22 cellular contexts compared by ENCODE assay signal in genomic region chr9:126671983-126672382, GRCh38. TPM values are rescaled to one million over a fixed set of nuclear protein-coding genes. Genes with fewer than 3 reads are reported as not detected.
DNase-seq lines count a peak whose midpoint lies in the region; ATAC-seq, FAIRE-seq and TF ChIP-seq lines count a peak whose summit lies in the region.
"Had no signal": no experiment of that assay in that cellular context is flagged by ENCODE, and none has a peak within 500 bp of the region (broad histone marks: within the 10 kb centered on the region; RNA-seq: fewer than 3 reads in every experiment).

No MANE protein-coding gene starts in this region.

- peaks cover 89% of the 10 kb centered on the region for H3K27me3 ChIP-seq in left ventricle myocardium inferior (ENCODE audit: low read depth)
- H3K27me3 ChIP-seq in K562 (ENCODE audit: control insufficient read depth in 2 of 2, insufficient read depth in 2 of 2, low read length in 2 of 2): peaks cover 28 to 86% of the 10 kb centered on the region in 2 experiments; a peak in 4 of 5 replicates

- DNase-seq in left ventricle myocardium inferior (no peak), left ventricle myocardium superior (no peak), K562 (ENCODE audit: extremely low read depth in 1 of 4, low spot score in 3 of 4) (no peak), NCI-H2081 treated with DMSO at 0.1 percent for 48 hours (lab: John Stamatoyannopoulos, UW) (no peak)
- no peak for DNase-seq in activated CD8-positive, alpha-beta memory T cell treated with anti-CD3 and anti-CD28 coated beads, Interleukin-2, amount 50 U/mL, for 4 hours
- DNase-seq in stimulated activated CD8-positive, alpha-beta memory T cell treated with anti-CD3 and anti-CD28 coated beads, Interleukin-4, amount 100 ng/mL, for 48 hours: no peak
- DNase-seq: 8988T, Calu3, GF-D8, HFFc6, IMR-90, MM.1S, NCI-H2029, NCI-H526 treated with DMSO at 0.1 percent for 48 hours had no signal

- no peak for FAIRE-seq in K562 (lab: Jason Lieb, UNC)
- FAIRE-seq: GM12891 had no signal

- no peaks in the 10 kb centered on the region for H3K9me1 ChIP-seq in K562 (ENCODE audit: control insufficient read depth, insufficient read depth, low read length)

- no TSS peak for BruUV-seq in K562 (replicated peaks; lab: Mats Ljungman, UMichigan)

- in situ Hi-C loops in K562 (cut with MboI): no loop called here

- intact Hi-C loops in left ventricle myocardium inferior (cut with micrococcal nuclease): no loop called here
- intact Hi-C loops in left ventricle myocardium superior (cut with micrococcal nuclease): no loop called here
- intact Hi-C loops in K562 (cut with micrococcal nuclease): no loop called here

- H2AFZ ChIP-seq in K562 (ENCODE audit: low read depth, low read length): no peak overlapping the region
- H2AFZ ChIP-seq: PC-9 had no signal

- no peaks in the 10 kb centered on the region for H3K9me3 ChIP-seq in left ventricle myocardium inferior (replicated peaks)
- H3K9me3 ChIP-seq in K562 (replicated peaks; ENCODE audit: control insufficient read depth, insufficient read depth, low read depth, low read length): no peaks in the 10 kb centered on the region
- no peaks in the 10 kb centered on the region for H3K9me3 ChIP-seq in mesodermal cell (ENCODE audit: control insufficient read depth, low read length)
- H3K9me3 ChIP-seq: HAP-1 had no signal

- no peak for TF ChIP-seq RAD21 in K562 (CRISPR knock-in tag; conservative IDR thresholded peaks at IDR 0.05 in 1 of 2, IDR thresholded peaks at IDR 0.05 in 1 of 2)

- TF ChIP-seq CTCF in left ventricle myocardium inferior (IDR thresholded peaks at IDR 0.05; ENCODE audit: borderline replicate concordance) (no peak), K562 (IDR thresholded peaks at IDR 0.05 in 2 of 3, conservative IDR thresholded peaks at IDR 0.05 in 1 of 3; ENCODE audit: insufficient read depth in 2 of 3, low read depth in 1 of 3, low read length in 3 of 3) (no peak)

- H3K4me2 ChIP-seq in K562 (ENCODE audit: insufficient read depth, low read length): no peak overlapping the region
- H3K4me2 ChIP-seq: KMS-11, PC-9 had no signal

- CTCF ChIA-PET in K562 (lab: Yijun Ruan, JAX; ENCODE audit: low intra/inter-chr PET ratio): interaction anchor here (0.7 kb wide), 1 partner anchor 12 kb away, joined by 3 read pairs; no protein-coding TSS in a partner anchor

- peak overlapping the region; percentile 30 for H3K27ac ChIP-seq in left ventricle myocardium inferior (replicated peaks)
- no peak overlapping the region for H3K27ac ChIP-seq in K562 (ENCODE audit: extremely low read depth, low read depth, low read length)
- H3K27ac ChIP-seq in mesodermal cell (ENCODE audit: low read depth, low read length, severe bottlenecking): peak overlapping the region; percentile 62
- H3K27ac ChIP-seq: KMS-11, PC-9 had no signal

- WGBS in K562 (ENCODE audit: insufficient coverage, low coverage, missing lambda C conversion rate): 5% methylated on average over 6 of the region's 6 CpGs
- WGBS in mesodermal cell (ENCODE audit: insufficient coverage in 2 of 2), 2 experiments: 56 to 83% methylated on average over 2 to 5 of the region's 6 CpGs

- H3K4me3 ChIP-seq in left ventricle myocardium inferior: no peak overlapping the region
- H3K4me3 ChIP-seq in K562: no peak overlapping the region
- H3K4me3 ChIP-seq in mesodermal cell (ENCODE audit: extremely low read depth, insufficient read depth, low read length, poor library complexity, severe bottlenecking): no peak overlapping the region
- H3K4me3 ChIP-seq: GM23338, HAP-1, PC-9 had no signal

- peaks cover 9% of the 10 kb centered on the region for H3K4me1 ChIP-seq in left ventricle myocardium inferior
- peaks cover 0 to 8% of the 10 kb centered on the region in 2 experiments; a peak in 1 of 5 replicates for H3K4me1 ChIP-seq in K562 (replicated peaks in 1 of 2; ENCODE audit: control insufficient read depth in 2 of 2, insufficient read depth in 2 of 2, low read length in 2 of 2)
- H3K4me1 ChIP-seq in mesodermal cell (ENCODE audit: control insufficient read depth, insufficient read depth, low read length, poor library complexity, severe bottlenecking): peaks cover 14% of the 10 kb centered on the region

- TF ChIP-seq EP300 in K562 (IDR thresholded peaks at IDR 0.05; ENCODE audit: low read length): no peak

- no peak overlapping the region for H3K9ac ChIP-seq in K562 (ENCODE audit: insufficient read depth in 1 of 2, low read depth in 2 of 2, low read length in 2 of 2)
- H3K9ac ChIP-seq: KMS-11 had no signal

- ATAC-seq in left ventricle myocardium superior (no peak), K562 (no peak)

- no peak for TF ChIP-seq POLR2A in K562 (conservative IDR thresholded peaks at IDR 0.05)

- H3K36me3 ChIP-seq in left ventricle myocardium inferior: no peaks in the 10 kb centered on the region
- H3K36me3 ChIP-seq in K562 (ENCODE audit: control insufficient read depth, insufficient read depth, low read length): no peaks in the 10 kb centered on the region
- no peaks in the 10 kb centered on the region for H3K36me3 ChIP-seq in mesodermal cell (ENCODE audit: control insufficient read depth, insufficient read depth, low read length)
- H3K36me3 ChIP-seq: HAP-1 had no signal

- peaks cover 4% of the 10 kb centered on the region for H4K20me1 ChIP-seq in K562 (replicated peaks; ENCODE audit: control insufficient read depth, insufficient read depth, low read length)

- H3K79me2 ChIP-seq in K562 (ENCODE audit: control insufficient read depth, insufficient read depth, low read length): no peaks in the 10 kb centered on the region

- POLR2A ChIA-PET in K562 (lab: Yijun Ruan, JAX): interaction anchor here (0.6 kb wide), 1 partner anchor 495 kb away, joined by 4 read pairs; no protein-coding TSS in a partner anchor

TF ChIP-seq in K562, 482 proteins besides CTCF, POLR2A, EP300 and RAD21:
- TF ChIP-seq ZNF274 (IDR thresholded peaks at IDR 0.05; ENCODE audit: borderline replicate concordance, low read depth, low read length): no peak
- peak; percentile 86 for TF ChIP-seq ESRRA (IDR thresholded peaks at IDR 0.05; ENCODE audit: borderline replicate concordance, low read depth)

RNA-seq across cellular contexts. Expression of gene LMX1B, which starts 58.3 kb away (rescaled TPM):
- total RNA-seq in left ventricle myocardium inferior: 1.3 TPM
- 0.74 TPM for total RNA-seq in left ventricle myocardium superior
- not detected in 2 replicates for total RNA-seq in K562 (2011; cell fraction: chromatin; rRNA removed; ENCODE audit: low replicate concordance)
- total RNA-seq in K562 (2011; cell fraction: nucleolus; rRNA removed): not detected in 2 replicates
- total RNA-seq in K562 (2011; cell fraction: nucleoplasm; rRNA removed): not detected in 2 replicates
- not detected in 2 replicates for total RNA-seq in K562 (2014; rRNA removed)
- not detected in 2 replicates for total RNA-seq in K562 (2014; rRNA removed; fragmentation: Illumina TruSeq; extraction: Trizol)
- not detected in 2 replicates for total RNA-seq in K562 (2015; rRNA removed; fragmentation: Illumina TruSeq; extraction: Trizol)
- not detected in 2 replicates for total RNA-seq in K562 (2021)
- not detected in 2 replicates for polyA plus RNA-seq in K562 (2011; rRNA removed)
- not detected in 2 replicates for polyA plus RNA-seq in K562 (2011; cell fraction: cytosol; rRNA removed)
- not detected in 2 replicates for polyA plus RNA-seq in K562 (2011; cell fraction: nucleus; rRNA removed)
- polyA plus RNA-seq in K562 (2012): not detected in 2 replicates
- not detected in 2 replicates for polyA plus RNA-seq in K562 (2014; fragmentation: Illumina TruSeq; extraction: Trizol)
- polyA plus RNA-seq in K562 (2014; fragmentation: Nextera tagmentation; extraction: Ambion mirVana): not detected
- not detected in 2 replicates for polyA plus RNA-seq in K562 (2014; rRNA removed)
- not detected in 2 replicates for polyA minus RNA-seq in K562 (2011; rRNA and poly(A)+ RNA removed)
- polyA minus RNA-seq in K562 (2011; cell fraction: cytosol; rRNA and poly(A)+ RNA removed): not detected in 2 replicates
- not detected in 2 replicates for polyA minus RNA-seq in K562 (2011; cell fraction: nucleus; rRNA and poly(A)+ RNA removed)
- polyA plus RNA-seq in mesodermal cell (2013, experiment 1 of 2): 1.7 TPM
- 1.4 TPM for polyA plus RNA-seq in mesodermal cell (2013, experiment 2 of 2)
- total RNA-seq: Calu3, HFFc6, IMR-90, PC-9, RPMI7951 had no signal
- polyA plus RNA-seq: BJ, IMR-90 had no signal
